8 cellular contexts compared by ENCODE assay signal in genomic region chr15:43370310-43370974, GRCh38. TPM values are rescaled to one million over a fixed set of nuclear protein-coding genes. Genes with fewer than 3 reads are reported as not detected.
DNase-seq lines count a peak whose midpoint lies in the region; ATAC-seq and TF ChIP-seq lines count a peak whose summit lies in the region.

No MANE protein-coding gene starts in this region.

- ATAC-seq in HG02973 (IDR thresholded peaks at IDR 0.05; ENCODE audit: unreplicated experiment) (peak; percentile 22), naive B cell (ENCODE audit: low read depth in 2 of 2) (peak; percentile 53)

- H3K36me3 ChIP-seq in ACC112 (ENCODE audit: insufficient read depth, low read length) = peaks cover 38% of the 10 kb centered on the region
- 0 out of 2 replicates have a peak, but pooled peaks cover 2% of the 10 kb centered on the region for H3K36me3 ChIP-seq in SU-DHL-6 (ENCODE audit: low read length)

- H3K4me2 ChIP-seq in SU-DHL-6 (ENCODE audit: low read depth, low read length, poor library complexity, severe bottlenecking) = peak overlapping the region; percentile 81

- peak overlapping the region; percentile 92 for H2AFZ ChIP-seq in ACC112 (ENCODE audit: low read length, unreplicated experiment)
- H2AFZ ChIP-seq in SU-DHL-6 (ENCODE audit: low read depth, low read length, severe bottlenecking) = peak overlapping the region; percentile 93

- DNase-seq in GM12865 (ENCODE audit: low read depth) (peak; percentile 17), erythroblast (lab: John Stamatoyannopoulos, UW) (peak; percentile 55 to 61), naive B cell (peak; percentile 1), NCI-H1105 (lab: John Stamatoyannopoulos, UW) (no peak), DMS153 (lab: John Stamatoyannopoulos, UW) (no peak)

- no peak for TF ChIP-seq CTCF in GM12865 (IDR thresholded peaks at IDR 0.05; ENCODE audit: insufficient read depth, low read depth, low read length, missing control alignments)
- no peak for TF ChIP-seq CTCF in SU-DHL-6 (IDR thresholded peaks at IDR 0.05; ENCODE audit: insufficient read depth, low read length, poor library complexity, severe bottlenecking)

- H3K4me3 Mint-ChIP-seq in naive B cell = peak overlapping the region; percentile 88 to 98 (median 94)

- H4K20me1 ChIP-seq in SU-DHL-6 (ENCODE audit: low read depth, low read length) = no peaks in the 10 kb centered on the region

- peak overlapping the region; percentile 71 to 97 (median 93) for H3K27ac Mint-ChIP-seq in naive B cell

- peaks cover 13% of the 10 kb centered on the region for H3K4me1 ChIP-seq in ACC112 (ENCODE audit: control insufficient read depth, insufficient read depth, low read length, unreplicated experiment)

- peak overlapping the region; percentile 96 for H3K9ac ChIP-seq in SU-DHL-6 (ENCODE audit: low read length)

- no peaks in the 10 kb centered on the region for H3K9me2 ChIP-seq in SU-DHL-6 (replicated peaks; ENCODE audit: insufficient read depth, low read length)

- H3K4me3 ChIP-seq in ACC112 (ENCODE audit: low read depth, low read length) = peak overlapping the region; percentile 96
- H3K4me3 ChIP-seq in GM12865 (ENCODE audit: low read depth, low read length) = peak overlapping the region; percentile 70
- H3K4me3 ChIP-seq in SU-DHL-6 (ENCODE audit: insufficient read depth, low read length, poor library complexity, severe bottlenecking) = peak overlapping the region; percentile 88

- peaks cover 50 to 59% (median 55%) of the 10 kb centered on the region in 3 donors for H3K4me1 Mint-ChIP-seq in naive B cell

- H3K27me3 Mint-ChIP-seq in naive B cell = no peaks in the 10 kb centered on the region

- H3K36me3 Mint-ChIP-seq in naive B cell = peaks cover 20 to 25% of the 10 kb centered on the region in 2 donors

- peaks cover 6% of the 10 kb centered on the region; the same call in 1 of the 2 replicates for H3F3A ChIP-seq in SU-DHL-6 (ENCODE audit: insufficient read depth)

- H3K9me3 Mint-ChIP-seq in naive B cell = no peaks in the 10 kb centered on the region

- H3K27ac ChIP-seq in ACC112 (ENCODE audit: low read depth, low read length) (no peak overlapping the region), SU-DHL-6 (ENCODE audit: low read depth, low read length) (peak overlapping the region; percentile 62)

- no peaks in the 10 kb centered on the region for H3K9me3 ChIP-seq in SU-DHL-6 (ENCODE audit: insufficient read depth, low read length)

- peaks cover 35% of the 10 kb centered on the region for H3K79me2 ChIP-seq in ACC112 (ENCODE audit: control insufficient read depth, insufficient read depth, low read length, unreplicated experiment)
- H3K79me2 ChIP-seq in SU-DHL-6 (ENCODE audit: insufficient read depth, low read length) = peaks cover 55% of the 10 kb centered on the region

- TF ChIP-seq POLR2A in erythroblast (IDR thresholded peaks at IDR 0.05; ENCODE audit: low read length) = no peak

- H3K27me3 ChIP-seq in ACC112 (ENCODE audit: insufficient read depth, low read length) (no peaks in the 10 kb centered on the region), SU-DHL-6 (ENCODE audit: low read length) (no peaks in the 10 kb centered on the region)

RNA-seq across cellular contexts. Expression of gene ZSCAN29, which starts 0.4 kb away (rescaled TPM):
- 10 to 100 TPM in 2 of 6 donors, 1 to 10 TPM in 4; 3.9 to 14.2 (median 9.7) TPM for polyA plus RNA-seq in naive B cell (ENCODE audit: low read depth in 6 of 6)

RNA-seq across cellular contexts. Expression of gene TUBGCP4, which starts 0.5 kb away (rescaled TPM):
- 10 to 100 TPM in 5 of 6 donors, 1 to 10 TPM in 1; 3.1 to 16.5 (median 11.3) TPM for polyA plus RNA-seq in naive B cell (ENCODE audit: low read depth in 6 of 6)

RNA-seq across cellular contexts. Expression of gene LCMT2, which starts 40.1 kb away (rescaled TPM):
- polyA plus RNA-seq in naive B cell (ENCODE audit: low read depth in 6 of 6) = 1 to 10 TPM; 1.8 to 5.9 (median 4.7) TPM

Comparison
In these comparisons a context has a peak if more than half of its experiments do, and no peak if none do; other contexts are left out.
1. DNase-seq: peak in GM12865 (single experiment), erythroblast (2 of 2) and naive B cell (single experiment); none in NCI-H1105 (single experiment) and DMS153 (single experiment).
2. Peak in every context shown above with its lines, with median percentiles within 50 percentile points of each other: H3K4me3 ChIP-seq.